1 cellular context compared by ENCODE assay signal in the genomic region with DNA sequence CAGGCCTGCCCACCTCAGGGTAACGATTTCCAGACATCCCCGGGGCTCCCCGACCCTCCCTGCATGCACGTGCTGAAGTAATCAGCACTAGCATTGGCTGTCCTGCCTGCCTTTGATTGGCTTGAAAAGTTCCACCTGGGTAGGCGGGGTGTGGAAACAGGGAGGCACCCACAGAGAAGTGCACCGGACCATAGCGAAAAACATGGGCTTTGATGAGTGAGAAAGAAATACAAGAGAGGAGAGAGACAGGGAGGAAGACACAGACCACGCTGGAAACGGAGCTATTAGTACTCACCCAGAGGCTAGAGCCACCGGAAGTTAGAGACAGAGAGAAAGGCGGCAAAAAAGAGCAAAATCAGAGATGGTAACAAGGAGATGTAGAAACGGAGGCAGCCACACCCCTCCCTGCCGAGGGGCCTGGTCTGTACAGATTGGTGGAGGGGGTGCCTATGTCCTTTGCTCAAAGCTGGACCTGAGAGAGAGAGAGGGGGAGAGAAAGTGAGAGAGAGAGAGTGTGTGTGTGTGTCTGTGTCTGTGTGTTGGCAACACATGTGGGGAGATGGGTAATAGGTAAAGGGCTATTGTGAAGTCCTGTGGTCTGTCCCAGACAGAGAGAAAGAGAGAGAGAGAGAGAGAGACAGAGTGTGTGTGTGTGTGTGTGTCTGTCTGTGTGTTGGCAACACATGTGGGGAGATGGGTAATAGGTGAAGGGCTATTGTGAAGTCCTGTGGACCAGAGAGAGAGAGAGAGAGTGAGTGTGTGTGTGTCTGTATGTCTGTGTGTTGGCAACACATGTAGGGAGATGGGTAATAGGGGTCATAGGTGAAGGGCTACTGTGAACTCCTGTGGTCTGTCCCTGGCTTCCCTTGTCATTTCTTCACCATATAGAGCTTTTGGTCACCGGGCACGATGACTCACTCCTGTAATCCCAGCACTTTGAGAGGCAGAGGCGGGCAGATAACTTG.
TF ChIP-seq lines count a peak whose summit lies in the region.

No MANE protein-coding gene starts in this region.

TF ChIP-seq in HEK293, 187 proteins besides CTCF, POLR2A, EP300 and RAD21 (continued from another document):
- TF ChIP-seq, protein P1, sequence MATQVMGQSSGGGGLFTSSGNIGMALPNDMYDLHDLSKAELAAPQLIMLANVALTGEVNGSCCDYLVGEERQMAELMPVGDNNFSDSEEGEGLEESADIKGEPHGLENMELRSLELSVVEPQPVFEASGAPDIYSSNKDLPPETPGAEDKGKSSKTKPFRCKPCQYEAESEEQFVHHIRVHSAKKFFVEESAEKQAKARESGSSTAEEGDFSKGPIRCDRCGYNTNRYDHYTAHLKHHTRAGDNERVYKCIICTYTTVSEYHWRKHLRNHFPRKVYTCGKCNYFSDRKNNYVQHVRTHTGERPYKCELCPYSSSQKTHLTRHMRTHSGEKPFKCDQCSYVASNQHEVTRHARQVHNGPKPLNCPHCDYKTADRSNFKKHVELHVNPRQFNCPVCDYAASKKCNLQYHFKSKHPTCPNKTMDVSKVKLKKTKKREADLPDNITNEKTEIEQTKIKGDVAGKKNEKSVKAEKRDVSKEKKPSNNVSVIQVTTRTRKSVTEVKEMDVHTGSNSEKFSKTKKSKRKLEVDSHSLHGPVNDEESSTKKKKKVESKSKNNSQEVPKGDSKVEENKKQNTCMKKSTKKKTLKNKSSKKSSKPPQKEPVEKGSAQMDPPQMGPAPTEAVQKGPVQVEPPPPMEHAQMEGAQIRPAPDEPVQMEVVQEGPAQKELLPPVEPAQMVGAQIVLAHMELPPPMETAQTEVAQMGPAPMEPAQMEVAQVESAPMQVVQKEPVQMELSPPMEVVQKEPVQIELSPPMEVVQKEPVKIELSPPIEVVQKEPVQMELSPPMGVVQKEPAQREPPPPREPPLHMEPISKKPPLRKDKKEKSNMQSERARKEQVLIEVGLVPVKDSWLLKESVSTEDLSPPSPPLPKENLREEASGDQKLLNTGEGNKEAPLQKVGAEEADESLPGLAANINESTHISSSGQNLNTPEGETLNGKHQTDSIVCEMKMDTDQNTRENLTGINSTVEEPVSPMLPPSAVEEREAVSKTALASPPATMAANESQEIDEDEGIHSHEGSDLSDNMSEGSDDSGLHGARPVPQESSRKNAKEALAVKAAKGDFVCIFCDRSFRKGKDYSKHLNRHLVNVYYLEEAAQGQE (tag by site-specific recombination; IDR thresholded peaks at IDR 0.05), result 0 out of 2 replicates have a peak, but pooled peaks have one; percentile 17
- TF ChIP-seq ZEB2 (tag by site-specific recombination; IDR thresholded peaks at IDR 0.05), result peak; percentile 42; the same call in 1 of the 2 replicates
- TF ChIP-seq ZXDB (tag by site-specific recombination; IDR thresholded peaks at IDR 0.05), result peak; percentile 56; the same call in 1 of the 2 replicates
- TF ChIP-seq WT1 (tag by site-specific recombination; IDR thresholded peaks at IDR 0.05), result no peak
- 0 out of 2 replicates have a peak, but pooled peaks have one; percentile 56 for TF ChIP-seq KLF7 (tag by site-specific recombination; IDR thresholded peaks at IDR 0.05; ENCODE audit: borderline replicate concordance)
- TF ChIP-seq ZNF341 (tag by site-specific recombination; IDR thresholded peaks at IDR 0.05; ENCODE audit: low read depth), result no peak
- TF ChIP-seq, protein P2, sequence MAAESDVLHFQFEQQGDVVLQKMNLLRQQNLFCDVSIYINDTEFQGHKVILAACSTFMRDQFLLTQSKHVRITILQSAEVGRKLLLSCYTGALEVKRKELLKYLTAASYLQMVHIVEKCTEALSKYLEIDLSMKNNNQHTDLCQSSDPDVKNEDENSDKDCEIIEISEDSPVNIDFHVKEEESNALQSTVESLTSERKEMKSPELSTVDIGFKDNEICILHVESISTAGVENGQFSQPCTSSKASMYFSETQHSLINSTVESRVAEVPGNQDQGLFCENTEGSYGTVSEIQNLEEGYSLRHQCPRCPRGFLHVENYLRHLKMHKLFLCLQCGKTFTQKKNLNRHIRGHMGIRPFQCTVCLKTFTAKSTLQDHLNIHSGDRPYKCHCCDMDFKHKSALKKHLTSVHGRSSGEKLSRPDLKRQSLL (tag by site-specific recombination; IDR thresholded peaks at IDR 0.05), result no peak; the same call in 1 of the 2 replicates
- TF ChIP-seq ZNF791 (tag by site-specific recombination; IDR thresholded peaks at IDR 0.05), result peak; percentile 74; the same call in 1 of the 2 replicates
- no peak for TF ChIP-seq ZNF157 (tag by site-specific recombination; IDR thresholded peaks at IDR 0.05)
- no peak for TF ChIP-seq ZNF274 (IDR thresholded peaks at IDR 0.05; ENCODE audit: low read length)
- peak; percentile 47; the same call in 1 of the 2 replicates for TF ChIP-seq ZNF274 (tag by site-specific recombination; IDR thresholded peaks at IDR 0.05; ENCODE audit: borderline replicate concordance)
- TF ChIP-seq, protein P3, sequence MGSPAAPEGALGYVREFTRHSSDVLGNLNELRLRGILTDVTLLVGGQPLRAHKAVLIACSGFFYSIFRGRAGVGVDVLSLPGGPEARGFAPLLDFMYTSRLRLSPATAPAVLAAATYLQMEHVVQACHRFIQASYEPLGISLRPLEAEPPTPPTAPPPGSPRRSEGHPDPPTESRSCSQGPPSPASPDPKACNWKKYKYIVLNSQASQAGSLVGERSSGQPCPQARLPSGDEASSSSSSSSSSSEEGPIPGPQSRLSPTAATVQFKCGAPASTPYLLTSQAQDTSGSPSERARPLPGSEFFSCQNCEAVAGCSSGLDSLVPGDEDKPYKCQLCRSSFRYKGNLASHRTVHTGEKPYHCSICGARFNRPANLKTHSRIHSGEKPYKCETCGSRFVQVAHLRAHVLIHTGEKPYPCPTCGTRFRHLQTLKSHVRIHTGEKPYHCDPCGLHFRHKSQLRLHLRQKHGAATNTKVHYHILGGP (tag by site-specific recombination; IDR thresholded peaks at IDR 0.05), result no peak
- peak; percentile 42; the same call in 1 of the 2 replicates for TF ChIP-seq YY2 (tag by site-specific recombination; IDR thresholded peaks at IDR 0.05)
- peak; percentile 78; the same call in 1 of the 2 replicates for TF ChIP-seq KLF8 (tag by site-specific recombination; IDR thresholded peaks at IDR 0.05)
- TF ChIP-seq ZNF624 (tag by site-specific recombination; IDR thresholded peaks at IDR 0.05), result no peak
- TF ChIP-seq, protein P4, sequence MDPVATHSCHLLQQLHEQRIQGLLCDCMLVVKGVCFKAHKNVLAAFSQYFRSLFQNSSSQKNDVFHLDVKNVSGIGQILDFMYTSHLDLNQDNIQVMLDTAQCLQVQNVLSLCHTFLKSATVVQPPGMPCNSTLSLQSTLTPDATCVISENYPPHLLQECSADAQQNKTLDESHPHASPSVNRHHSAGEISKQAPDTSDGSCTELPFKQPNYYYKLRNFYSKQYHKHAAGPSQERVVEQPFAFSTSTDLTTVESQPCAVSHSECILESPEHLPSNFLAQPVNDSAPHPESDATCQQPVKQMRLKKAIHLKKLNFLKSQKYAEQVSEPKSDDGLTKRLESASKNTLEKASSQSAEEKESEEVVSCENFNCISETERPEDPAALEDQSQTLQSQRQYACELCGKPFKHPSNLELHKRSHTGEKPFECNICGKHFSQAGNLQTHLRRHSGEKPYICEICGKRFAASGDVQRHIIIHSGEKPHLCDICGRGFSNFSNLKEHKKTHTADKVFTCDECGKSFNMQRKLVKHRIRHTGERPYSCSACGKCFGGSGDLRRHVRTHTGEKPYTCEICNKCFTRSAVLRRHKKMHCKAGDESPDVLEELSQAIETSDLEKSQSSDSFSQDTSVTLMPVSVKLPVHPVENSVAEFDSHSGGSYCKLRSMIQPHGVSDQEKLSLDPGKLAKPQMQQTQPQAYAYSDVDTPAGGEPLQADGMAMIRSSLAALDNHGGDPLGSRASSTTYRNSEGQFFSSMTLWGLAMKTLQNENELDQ (tag by site-specific recombination; IDR thresholded peaks at IDR 0.05; ENCODE audit: low read depth), result no peak
- peak; percentile 58 for TF ChIP-seq ZFP69B (tag by site-specific recombination; IDR thresholded peaks at IDR 0.05)
- peak; percentile 71; the same call in 1 of the 2 replicates for TF ChIP-seq ZNF10 (tag by site-specific recombination; IDR thresholded peaks at IDR 0.05)
- TF ChIP-seq GLIS1 (tag by site-specific recombination; IDR thresholded peaks at IDR 0.05), result peak; percentile 47
- TF ChIP-seq ZNF596 (tag by site-specific recombination; IDR thresholded peaks at IDR 0.05), result peak; percentile 86
- TF ChIP-seq GLIS2 (tag by site-specific recombination; IDR thresholded peaks at IDR 0.05), result no peak
- TF ChIP-seq ZNF391 (tag by site-specific recombination; IDR thresholded peaks at IDR 0.05; ENCODE audit: borderline replicate concordance, low read depth), result peak; percentile 20; the same call in 1 of the 2 replicates
- peak; percentile 98 for TF ChIP-seq PRDM1 (tag by site-specific recombination; IDR thresholded peaks at IDR 0.05)
- TF ChIP-seq GLI2 (tag by site-specific recombination; IDR thresholded peaks at IDR 0.05; ENCODE audit: borderline replicate concordance, low read depth), result no peak
- TF ChIP-seq KLF16 (tag by site-specific recombination; IDR thresholded peaks at IDR 0.05), result peak; percentile 37; the same call in 1 of the 2 replicates
- TF ChIP-seq, protein P5, sequence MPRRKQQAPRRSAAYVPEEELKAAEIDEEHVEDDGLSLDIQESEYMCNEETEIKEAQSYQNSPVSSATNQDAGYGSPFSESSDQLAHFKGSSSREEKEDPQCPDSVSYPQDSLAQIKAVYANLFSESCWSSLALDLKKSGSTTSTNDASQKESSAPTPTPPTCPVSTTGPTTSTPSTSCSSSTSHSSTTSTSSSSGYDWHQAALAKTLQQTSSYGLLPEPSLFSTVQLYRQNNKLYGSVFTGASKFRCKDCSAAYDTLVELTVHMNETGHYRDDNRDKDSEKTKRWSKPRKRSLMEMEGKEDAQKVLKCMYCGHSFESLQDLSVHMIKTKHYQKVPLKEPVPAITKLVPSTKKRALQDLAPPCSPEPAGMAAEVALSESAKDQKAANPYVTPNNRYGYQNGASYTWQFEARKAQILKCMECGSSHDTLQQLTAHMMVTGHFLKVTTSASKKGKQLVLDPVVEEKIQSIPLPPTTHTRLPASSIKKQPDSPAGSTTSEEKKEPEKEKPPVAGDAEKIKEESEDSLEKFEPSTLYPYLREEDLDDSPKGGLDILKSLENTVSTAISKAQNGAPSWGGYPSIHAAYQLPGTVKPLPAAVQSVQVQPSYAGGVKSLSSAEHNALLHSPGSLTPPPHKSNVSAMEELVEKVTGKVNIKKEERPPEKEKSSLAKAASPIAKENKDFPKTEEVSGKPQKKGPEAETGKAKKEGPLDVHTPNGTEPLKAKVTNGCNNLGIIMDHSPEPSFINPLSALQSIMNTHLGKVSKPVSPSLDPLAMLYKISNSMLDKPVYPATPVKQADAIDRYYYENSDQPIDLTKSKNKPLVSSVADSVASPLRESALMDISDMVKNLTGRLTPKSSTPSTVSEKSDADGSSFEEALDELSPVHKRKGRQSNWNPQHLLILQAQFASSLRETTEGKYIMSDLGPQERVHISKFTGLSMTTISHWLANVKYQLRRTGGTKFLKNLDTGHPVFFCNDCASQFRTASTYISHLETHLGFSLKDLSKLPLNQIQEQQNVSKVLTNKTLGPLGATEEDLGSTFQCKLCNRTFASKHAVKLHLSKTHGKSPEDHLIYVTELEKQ (tag by site-specific recombination; IDR thresholded peaks at IDR 0.05; ENCODE audit: borderline replicate concordance), result no peak
- 0 out of 2 replicates have a peak, but pooled peaks have one; percentile 43 for TF ChIP-seq ZNF792 (tag by site-specific recombination; IDR thresholded peaks at IDR 0.05)
- peak; percentile 69; the same call in 1 of the 2 replicates for TF ChIP-seq ZNF24 (tag by site-specific recombination; IDR thresholded peaks at IDR 0.05)
- TF ChIP-seq, protein P6, sequence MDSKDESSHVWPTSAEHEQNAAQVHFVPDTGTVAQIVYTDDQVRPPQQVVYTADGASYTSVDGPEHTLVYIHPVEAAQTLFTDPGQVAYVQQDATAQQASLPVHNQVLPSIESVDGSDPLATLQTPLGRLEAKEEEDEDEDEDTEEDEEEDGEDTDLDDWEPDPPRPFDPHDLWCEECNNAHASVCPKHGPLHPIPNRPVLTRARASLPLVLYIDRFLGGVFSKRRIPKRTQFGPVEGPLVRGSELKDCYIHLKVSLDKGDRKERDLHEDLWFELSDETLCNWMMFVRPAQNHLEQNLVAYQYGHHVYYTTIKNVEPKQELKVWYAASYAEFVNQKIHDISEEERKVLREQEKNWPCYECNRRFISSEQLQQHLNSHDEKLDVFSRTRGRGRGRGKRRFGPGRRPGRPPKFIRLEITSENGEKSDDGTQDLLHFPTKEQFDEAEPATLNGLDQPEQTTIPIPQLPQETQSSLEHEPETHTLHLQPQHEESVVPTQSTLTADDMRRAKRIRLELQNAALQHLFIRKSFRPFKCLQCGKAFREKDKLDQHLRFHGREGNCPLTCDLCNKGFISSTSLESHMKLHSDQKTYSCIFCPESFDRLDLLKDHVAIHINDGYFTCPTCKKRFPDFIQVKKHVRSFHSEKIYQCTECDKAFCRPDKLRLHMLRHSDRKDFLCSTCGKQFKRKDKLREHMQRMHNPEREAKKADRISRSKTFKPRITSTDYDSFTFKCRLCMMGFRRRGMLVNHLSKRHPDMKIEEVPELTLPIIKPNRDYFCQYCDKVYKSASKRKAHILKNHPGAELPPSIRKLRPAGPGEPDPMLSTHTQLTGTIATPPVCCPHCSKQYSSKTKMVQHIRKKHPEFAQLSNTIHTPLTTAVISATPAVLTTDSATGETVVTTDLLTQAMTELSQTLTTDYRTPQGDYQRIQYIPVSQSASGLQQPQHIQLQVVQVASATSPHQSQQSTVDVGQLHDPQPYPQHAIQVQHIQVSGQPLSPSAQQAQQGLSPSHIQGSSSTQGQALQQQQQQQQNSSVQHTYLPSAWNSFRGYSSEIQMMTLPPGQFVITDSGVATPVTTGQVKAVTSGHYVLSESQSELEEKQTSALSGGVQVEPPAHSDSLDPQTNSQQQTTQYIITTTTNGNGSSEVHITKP (tag by site-specific recombination; IDR thresholded peaks at IDR 0.05), result peak; percentile 88
- 0 out of 2 replicates have a peak, but pooled peaks have one; percentile 29 for TF ChIP-seq ZNF169 (tag by site-specific recombination; IDR thresholded peaks at IDR 0.05)
- TF ChIP-seq KLF9 (tag by site-specific recombination; IDR thresholded peaks at IDR 0.05; ENCODE audit: low read depth), result peak; percentile 53
- TF ChIP-seq, protein P7, sequence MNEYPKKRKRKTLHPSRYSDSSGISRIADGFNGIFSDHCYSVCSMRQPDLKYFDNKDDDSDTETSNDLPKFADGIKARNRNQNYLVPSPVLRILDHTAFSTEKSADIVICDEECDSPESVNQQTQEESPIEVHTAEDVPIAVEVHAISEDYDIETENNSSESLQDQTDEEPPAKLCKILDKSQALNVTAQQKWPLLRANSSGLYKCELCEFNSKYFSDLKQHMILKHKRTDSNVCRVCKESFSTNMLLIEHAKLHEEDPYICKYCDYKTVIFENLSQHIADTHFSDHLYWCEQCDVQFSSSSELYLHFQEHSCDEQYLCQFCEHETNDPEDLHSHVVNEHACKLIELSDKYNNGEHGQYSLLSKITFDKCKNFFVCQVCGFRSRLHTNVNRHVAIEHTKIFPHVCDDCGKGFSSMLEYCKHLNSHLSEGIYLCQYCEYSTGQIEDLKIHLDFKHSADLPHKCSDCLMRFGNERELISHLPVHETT (tag by site-specific recombination; IDR thresholded peaks at IDR 0.05), result peak; percentile 47; the same call in 1 of the 2 replicates
- TF ChIP-seq SCRT2 (tag by site-specific recombination; IDR thresholded peaks at IDR 0.05), result no peak
TF ChIP-seq in HEK293: peak in this region for 54.
